1 cellular context compared by ENCODE assay signal in the genomic region with DNA sequence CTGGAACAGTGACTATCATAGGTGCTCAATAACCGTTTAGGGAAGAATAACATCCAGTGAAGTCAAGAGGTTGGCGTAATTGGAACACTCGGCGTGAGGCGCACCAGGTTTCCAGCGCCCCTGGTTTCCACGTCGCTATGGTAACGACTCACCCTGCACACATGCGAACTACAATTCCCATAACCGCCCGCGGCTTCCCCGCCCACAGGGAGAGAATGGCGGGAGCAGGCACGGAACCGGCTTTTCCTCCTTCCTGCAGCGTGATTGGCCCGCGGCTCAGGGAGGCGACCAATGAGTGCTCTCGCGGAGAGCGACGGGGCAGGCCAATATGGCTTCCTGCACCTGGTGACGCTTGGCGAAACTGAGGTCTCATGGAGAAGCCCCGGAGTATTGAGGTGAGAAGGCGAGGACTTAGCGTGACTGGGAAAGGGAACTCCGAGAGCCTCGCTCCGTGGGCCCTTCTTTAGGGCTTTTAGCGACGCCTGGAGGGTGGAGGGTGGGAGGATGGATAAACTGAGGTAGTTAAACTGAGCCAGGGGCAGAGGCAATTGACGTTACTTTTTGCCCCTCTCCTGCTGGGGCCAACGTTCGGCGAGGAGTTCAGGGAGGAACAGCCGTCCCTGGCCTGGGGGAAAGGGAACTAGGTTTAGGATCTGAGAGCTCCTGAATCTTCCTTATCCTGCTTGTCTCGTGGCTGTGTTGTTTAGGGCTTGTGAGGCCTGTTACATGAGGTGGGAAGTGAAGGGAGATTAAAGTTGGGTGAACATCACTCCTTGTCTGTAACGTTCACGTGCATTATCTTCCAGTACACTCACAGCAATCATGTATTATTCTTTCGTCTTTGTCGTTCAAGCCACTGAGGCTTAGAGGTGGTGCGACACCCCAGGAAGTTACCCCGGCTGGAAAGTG.
A peak's percentile ranks its signal among the peaks of the same experiment; 100 is the strongest.
TF ChIP-seq lines count a peak whose summit lies in the region.

A gene (plus strand): TSS at position 321 of the 909 bp plus-strand sequence. CDS start 51 bp downstream, at position 372.

TF ChIP-seq in GM12878, 131 proteins besides CTCF, POLR2A, EP300 and RAD21 (continued from another document and continues in another):
- TF ChIP-seq, protein P1, sequence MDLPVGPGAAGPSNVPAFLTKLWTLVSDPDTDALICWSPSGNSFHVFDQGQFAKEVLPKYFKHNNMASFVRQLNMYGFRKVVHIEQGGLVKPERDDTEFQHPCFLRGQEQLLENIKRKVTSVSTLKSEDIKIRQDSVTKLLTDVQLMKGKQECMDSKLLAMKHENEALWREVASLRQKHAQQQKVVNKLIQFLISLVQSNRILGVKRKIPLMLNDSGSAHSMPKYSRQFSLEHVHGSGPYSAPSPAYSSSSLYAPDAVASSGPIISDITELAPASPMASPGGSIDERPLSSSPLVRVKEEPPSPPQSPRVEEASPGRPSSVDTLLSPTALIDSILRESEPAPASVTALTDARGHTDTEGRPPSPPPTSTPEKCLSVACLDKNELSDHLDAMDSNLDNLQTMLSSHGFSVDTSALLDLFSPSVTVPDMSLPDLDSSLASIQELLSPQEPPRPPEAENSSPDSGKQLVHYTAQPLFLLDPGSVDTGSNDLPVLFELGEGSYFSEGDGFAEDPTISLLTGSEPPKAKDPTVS (IDR thresholded peaks at IDR 0.05; ENCODE audit: low read depth, low read length): no peak
- TF ChIP-seq JUND (IDR thresholded peaks at IDR 0.05; ENCODE audit: low read depth, low read length) (no peak), ZNF24 (IDR thresholded peaks at IDR 0.05) (no peak), MEF2B (IDR thresholded peaks at IDR 0.05; ENCODE audit: partially characterized antibody, poor library complexity, severe bottlenecking) (peak; percentile 32), MYC (IDR thresholded peaks at IDR 0.05; ENCODE audit: insufficient read depth, insufficient read length, insufficient replicate concordance, low read length, severe bottlenecking) (no peak), HDAC2 (IDR thresholded peaks at IDR 0.05) (no peak), HDAC6 (IDR thresholded peaks at IDR 0.05; ENCODE audit: unreplicated experiment) (no peak), ETV6 (conservative IDR thresholded peaks at IDR 0.05 in 1 of 2, IDR thresholded peaks at IDR 0.05 in 1 of 2; ENCODE audit: borderline replicate concordance in 1 of 2, low read depth in 1 of 2) (no peak), SRF (IDR thresholded peaks at IDR 0.05; ENCODE audit: low read depth in 2 of 2, low read length in 2 of 2) (no peak), BHLHE40 (IDR thresholded peaks at IDR 0.05; ENCODE audit: borderline replicate concordance in 1 of 2, low read depth in 2 of 2, low read length in 1 of 2) (no peak; a peak in 1 of 4 replicates), ASH2L (IDR thresholded peaks at IDR 0.05; ENCODE audit: borderline replicate concordance, low read depth) (peak; percentile 37; the same call in 1 of the 2 replicates), ESRRA (IDR thresholded peaks at IDR 0.05; ENCODE audit: low read length) (no peak), BRCA1 (IDR thresholded peaks at IDR 0.05; ENCODE audit: low read depth, low read length) (no peak), TCF12 (IDR thresholded peaks at IDR 0.05; ENCODE audit: low read depth, low read length) (peak; percentile 62; the same call in 1 of the 2 replicates), SREBF2 (IDR thresholded peaks at IDR 0.05; ENCODE audit: low read length) (no peak)
- TF ChIP-seq, protein P2, sequence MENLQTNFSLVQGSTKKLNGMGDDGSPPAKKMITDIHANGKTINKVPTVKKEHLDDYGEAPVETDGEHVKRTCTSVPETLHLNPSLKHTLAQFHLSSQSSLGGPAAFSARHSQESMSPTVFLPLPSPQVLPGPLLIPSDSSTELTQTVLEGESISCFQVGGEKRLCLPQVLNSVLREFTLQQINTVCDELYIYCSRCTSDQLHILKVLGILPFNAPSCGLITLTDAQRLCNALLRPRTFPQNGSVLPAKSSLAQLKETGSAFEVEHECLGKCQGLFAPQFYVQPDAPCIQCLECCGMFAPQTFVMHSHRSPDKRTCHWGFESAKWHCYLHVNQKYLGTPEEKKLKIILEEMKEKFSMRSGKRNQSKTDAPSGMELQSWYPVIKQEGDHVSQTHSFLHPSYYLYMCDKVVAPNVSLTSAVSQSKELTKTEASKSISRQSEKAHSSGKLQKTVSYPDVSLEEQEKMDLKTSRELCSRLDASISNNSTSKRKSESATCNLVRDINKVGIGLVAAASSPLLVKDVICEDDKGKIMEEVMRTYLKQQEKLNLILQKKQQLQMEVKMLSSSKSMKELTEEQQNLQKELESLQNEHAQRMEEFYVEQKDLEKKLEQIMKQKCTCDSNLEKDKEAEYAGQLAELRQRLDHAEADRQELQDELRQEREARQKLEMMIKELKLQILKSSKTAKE (IDR thresholded peaks at IDR 0.05; ENCODE audit: low read depth, poor library complexity, severe bottlenecking): peak; percentile 45
- TF ChIP-seq, protein P3, sequence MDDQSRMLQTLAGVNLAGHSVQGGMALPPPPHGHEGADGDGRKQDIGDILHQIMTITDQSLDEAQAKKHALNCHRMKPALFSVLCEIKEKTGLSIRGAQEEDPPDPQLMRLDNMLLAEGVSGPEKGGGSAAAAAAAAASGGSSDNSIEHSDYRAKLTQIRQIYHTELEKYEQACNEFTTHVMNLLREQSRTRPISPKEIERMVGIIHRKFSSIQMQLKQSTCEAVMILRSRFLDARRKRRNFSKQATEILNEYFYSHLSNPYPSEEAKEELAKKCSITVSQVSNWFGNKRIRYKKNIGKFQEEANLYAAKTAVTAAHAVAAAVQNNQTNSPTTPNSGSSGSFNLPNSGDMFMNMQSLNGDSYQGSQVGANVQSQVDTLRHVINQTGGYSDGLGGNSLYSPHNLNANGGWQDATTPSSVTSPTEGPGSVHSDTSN (IDR thresholded peaks at IDR 0.05; ENCODE audit: insufficient replicate concordance, low read depth, low read length): no peak
- TF ChIP-seq, protein P4, sequence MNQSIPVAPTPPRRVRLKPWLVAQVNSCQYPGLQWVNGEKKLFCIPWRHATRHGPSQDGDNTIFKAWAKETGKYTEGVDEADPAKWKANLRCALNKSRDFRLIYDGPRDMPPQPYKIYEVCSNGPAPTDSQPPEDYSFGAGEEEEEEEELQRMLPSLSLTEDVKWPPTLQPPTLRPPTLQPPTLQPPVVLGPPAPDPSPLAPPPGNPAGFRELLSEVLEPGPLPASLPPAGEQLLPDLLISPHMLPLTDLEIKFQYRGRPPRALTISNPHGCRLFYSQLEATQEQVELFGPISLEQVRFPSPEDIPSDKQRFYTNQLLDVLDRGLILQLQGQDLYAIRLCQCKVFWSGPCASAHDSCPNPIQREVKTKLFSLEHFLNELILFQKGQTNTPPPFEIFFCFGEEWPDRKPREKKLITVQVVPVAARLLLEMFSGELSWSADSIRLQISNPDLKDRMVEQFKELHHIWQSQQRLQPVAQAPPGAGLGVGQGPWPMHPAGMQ (IDR thresholded peaks at IDR 0.05; ENCODE audit: borderline replicate concordance): no peak
- TF ChIP-seq, protein P5, sequence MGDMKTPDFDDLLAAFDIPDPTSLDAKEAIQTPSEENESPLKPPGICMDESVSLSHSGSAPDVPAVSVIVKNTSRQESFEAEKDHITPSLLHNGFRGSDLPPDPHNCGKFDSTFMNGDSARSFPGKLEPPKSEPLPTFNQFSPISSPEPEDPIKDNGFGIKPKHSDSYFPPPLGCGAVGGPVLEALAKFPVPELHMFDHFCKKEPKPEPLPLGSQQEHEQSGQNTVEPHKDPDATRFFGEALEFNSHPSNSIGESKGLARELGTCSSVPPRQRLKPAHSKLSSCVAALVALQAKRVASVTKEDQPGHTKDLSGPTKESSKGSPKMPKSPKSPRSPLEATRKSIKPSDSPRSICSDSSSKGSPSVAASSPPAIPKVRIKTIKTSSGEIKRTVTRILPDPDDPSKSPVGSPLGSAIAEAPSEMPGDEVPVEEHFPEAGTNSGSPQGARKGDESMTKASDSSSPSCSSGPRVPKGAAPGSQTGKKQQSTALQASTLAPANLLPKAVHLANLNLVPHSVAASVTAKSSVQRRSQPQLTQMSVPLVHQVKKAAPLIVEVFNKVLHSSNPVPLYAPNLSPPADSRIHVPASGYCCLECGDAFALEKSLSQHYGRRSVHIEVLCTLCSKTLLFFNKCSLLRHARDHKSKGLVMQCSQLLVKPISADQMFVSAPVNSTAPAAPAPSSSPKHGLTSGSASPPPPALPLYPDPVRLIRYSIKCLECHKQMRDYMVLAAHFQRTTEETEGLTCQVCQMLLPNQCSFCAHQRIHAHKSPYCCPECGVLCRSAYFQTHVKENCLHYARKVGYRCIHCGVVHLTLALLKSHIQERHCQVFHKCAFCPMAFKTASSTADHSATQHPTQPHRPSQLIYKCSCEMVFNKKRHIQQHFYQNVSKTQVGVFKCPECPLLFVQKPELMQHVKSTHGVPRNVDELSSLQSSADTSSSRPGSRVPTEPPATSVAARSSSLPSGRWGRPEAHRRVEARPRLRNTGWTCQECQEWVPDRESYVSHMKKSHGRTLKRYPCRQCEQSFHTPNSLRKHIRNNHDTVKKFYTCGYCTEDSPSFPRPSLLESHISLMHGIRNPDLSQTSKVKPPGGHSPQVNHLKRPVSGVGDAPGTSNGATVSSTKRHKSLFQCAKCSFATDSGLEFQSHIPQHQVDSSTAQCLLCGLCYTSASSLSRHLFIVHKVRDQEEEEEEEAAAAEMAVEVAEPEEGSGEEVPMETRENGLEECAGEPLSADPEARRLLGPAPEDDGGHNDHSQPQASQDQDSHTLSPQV (IDR thresholded peaks at IDR 0.05): no peak
- TF ChIP-seq, protein P6, sequence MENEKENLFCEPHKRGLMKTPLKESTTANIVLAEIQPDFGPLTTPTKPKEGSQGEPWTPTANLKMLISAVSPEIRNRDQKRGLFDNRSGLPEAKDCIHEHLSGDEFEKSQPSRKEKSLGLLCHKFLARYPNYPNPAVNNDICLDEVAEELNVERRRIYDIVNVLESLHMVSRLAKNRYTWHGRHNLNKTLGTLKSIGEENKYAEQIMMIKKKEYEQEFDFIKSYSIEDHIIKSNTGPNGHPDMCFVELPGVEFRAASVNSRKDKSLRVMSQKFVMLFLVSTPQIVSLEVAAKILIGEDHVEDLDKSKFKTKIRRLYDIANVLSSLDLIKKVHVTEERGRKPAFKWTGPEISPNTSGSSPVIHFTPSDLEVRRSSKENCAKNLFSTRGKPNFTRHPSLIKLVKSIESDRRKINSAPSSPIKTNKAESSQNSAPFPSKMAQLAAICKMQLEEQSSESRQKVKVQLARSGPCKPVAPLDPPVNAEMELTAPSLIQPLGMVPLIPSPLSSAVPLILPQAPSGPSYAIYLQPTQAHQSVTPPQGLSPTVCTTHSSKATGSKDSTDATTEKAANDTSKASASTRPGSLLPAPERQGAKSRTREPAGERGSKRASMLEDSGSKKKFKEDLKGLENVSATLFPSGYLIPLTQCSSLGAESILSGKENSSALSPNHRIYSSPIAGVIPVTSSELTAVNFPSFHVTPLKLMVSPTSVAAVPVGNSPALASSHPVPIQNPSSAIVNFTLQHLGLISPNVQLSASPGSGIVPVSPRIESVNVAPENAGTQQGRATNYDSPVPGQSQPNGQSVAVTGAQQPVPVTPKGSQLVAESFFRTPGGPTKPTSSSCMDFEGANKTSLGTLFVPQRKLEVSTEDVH (IDR thresholded peaks at IDR 0.05; ENCODE audit: low read depth, partially characterized antibody): peak; percentile 92
- TF ChIP-seq, protein P7, sequence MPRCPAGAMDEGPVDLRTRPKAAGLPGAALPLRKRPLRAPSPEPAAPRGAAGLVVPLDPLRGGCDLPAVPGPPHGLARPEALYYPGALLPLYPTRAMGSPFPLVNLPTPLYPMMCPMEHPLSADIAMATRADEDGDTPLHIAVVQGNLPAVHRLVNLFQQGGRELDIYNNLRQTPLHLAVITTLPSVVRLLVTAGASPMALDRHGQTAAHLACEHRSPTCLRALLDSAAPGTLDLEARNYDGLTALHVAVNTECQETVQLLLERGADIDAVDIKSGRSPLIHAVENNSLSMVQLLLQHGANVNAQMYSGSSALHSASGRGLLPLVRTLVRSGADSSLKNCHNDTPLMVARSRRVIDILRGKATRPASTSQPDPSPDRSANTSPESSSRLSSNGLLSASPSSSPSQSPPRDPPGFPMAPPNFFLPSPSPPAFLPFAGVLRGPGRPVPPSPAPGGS (IDR thresholded peaks at IDR 0.05; ENCODE audit: borderline replicate concordance, insufficient read depth, low read depth, low read length, poor library complexity, severe bottlenecking): no peak
- TF ChIP-seq, protein P8, sequence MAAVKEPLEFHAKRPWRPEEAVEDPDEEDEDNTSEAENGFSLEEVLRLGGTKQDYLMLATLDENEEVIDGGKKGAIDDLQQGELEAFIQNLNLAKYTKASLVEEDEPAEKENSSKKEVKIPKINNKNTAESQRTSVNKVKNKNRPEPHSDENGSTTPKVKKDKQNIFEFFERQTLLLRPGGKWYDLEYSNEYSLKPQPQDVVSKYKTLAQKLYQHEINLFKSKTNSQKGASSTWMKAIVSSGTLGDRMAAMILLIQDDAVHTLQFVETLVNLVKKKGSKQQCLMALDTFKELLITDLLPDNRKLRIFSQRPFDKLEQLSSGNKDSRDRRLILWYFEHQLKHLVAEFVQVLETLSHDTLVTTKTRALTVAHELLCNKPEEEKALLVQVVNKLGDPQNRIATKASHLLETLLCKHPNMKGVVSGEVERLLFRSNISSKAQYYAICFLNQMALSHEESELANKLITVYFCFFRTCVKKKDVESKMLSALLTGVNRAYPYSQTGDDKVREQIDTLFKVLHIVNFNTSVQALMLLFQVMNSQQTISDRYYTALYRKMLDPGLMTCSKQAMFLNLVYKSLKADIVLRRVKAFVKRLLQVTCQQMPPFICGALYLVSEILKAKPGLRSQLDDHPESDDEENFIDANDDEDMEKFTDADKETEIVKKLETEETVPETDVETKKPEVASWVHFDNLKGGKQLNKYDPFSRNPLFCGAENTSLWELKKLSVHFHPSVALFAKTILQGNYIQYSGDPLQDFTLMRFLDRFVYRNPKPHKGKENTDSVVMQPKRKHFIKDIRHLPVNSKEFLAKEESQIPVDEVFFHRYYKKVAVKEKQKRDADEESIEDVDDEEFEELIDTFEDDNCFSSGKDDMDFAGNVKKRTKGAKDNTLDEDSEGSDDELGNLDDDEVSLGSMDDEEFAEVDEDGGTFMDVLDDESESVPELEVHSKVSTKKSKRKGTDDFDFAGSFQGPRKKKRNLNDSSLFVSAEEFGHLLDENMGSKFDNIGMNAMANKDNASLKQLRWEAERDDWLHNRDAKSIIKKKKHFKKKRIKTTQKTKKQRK (IDR thresholded peaks at IDR 0.05; ENCODE audit: low read depth, low read length): no peak
- TF ChIP-seq, protein P9, sequence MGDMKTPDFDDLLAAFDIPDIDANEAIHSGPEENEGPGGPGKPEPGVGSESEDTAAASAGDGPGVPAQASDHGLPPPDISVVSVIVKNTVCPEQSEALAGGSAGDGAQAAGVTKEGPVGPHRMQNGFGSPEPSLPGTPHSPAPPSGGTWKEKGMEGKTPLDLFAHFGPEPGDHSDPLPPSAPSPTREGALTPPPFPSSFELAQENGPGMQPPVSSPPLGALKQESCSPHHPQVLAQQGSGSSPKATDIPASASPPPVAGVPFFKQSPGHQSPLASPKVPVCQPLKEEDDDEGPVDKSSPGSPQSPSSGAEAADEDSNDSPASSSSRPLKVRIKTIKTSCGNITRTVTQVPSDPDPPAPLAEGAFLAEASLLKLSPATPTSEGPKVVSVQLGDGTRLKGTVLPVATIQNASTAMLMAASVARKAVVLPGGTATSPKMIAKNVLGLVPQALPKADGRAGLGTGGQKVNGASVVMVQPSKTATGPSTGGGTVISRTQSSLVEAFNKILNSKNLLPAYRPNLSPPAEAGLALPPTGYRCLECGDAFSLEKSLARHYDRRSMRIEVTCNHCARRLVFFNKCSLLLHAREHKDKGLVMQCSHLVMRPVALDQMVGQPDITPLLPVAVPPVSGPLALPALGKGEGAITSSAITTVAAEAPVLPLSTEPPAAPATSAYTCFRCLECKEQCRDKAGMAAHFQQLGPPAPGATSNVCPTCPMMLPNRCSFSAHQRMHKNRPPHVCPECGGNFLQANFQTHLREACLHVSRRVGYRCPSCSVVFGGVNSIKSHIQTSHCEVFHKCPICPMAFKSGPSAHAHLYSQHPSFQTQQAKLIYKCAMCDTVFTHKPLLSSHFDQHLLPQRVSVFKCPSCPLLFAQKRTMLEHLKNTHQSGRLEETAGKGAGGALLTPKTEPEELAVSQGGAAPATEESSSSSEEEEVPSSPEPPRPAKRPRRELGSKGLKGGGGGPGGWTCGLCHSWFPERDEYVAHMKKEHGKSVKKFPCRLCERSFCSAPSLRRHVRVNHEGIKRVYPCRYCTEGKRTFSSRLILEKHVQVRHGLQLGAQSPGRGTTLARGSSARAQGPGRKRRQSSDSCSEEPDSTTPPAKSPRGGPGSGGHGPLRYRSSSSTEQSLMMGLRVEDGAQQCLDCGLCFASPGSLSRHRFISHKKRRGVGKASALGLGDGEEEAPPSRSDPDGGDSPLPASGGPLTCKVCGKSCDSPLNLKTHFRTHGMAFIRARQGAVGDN (IDR thresholded peaks at IDR 0.05): peak; percentile 70
